ENCODE assay signal across 8 cellular contexts in genomic region chr2:27408601-27409320, GRCh38. TPM values are rescaled to one million over a fixed set of nuclear protein-coding genes. Genes with fewer than 3 reads are reported as not detected.
DNase-seq lines count a peak whose midpoint lies in the region; ATAC-seq and TF ChIP-seq lines count a peak whose summit lies in the region.

No MANE protein-coding gene starts in this region.

- WGBS in trophoblast cell (ENCODE audit: extremely low coverage, insufficient coverage, insufficient read length): no CpG with 5 or more reads among the region's 33 CpGs

- H3K79me1 ChIP-seq in trophoblast cell (ENCODE audit: low read length): peaks cover 6% of the 10 kb centered on the region

- peak overlapping the region; percentile 81 for H3K18ac ChIP-seq in trophoblast cell (ENCODE audit: low read length)

- peak overlapping the region; percentile 97 for H3K4ac ChIP-seq in trophoblast cell (ENCODE audit: low read depth, low read length)

- peak; percentile 33 for ATAC-seq in GM21367 (IDR thresholded peaks at IDR 0.05; ENCODE audit: unreplicated experiment)
- ATAC-seq in activated CD8-positive, alpha-beta T cell treated with anti-CD3 and anti-CD28 coated beads for 36 hours: no peak

- H3K23ac ChIP-seq in trophoblast cell (ENCODE audit: low read length): no peak overlapping the region

- peaks cover 2% of the 10 kb centered on the region for H3K27me3 Mint-ChIP-seq in activated CD8-positive, alpha-beta T cell treated with anti-CD3 and anti-CD28 coated beads for 36 hours
- peaks cover 7% of the 10 kb centered on the region for H3K27me3 Mint-ChIP-seq in glutamatergic neuron (ENCODE audit: unreplicated experiment)

- H3K9me3 ChIP-seq in trophoblast cell (ENCODE audit: insufficient read depth, low read depth, low read length): no peaks in the 10 kb centered on the region

- H4K91ac ChIP-seq in trophoblast cell (ENCODE audit: low read depth, low read length): peak overlapping the region; percentile 16

- H3K4me1 ChIP-seq in trophoblast cell (ENCODE audit: control insufficient read depth in 1 of 2, insufficient read depth in 2 of 2, low read length in 2 of 2): peaks cover 0 to 2% of the 10 kb centered on the region in 2 experiments

- peak overlapping the region; percentile 98 for H3K4me3 ChIP-seq in trophoblast cell (ENCODE audit: low read depth, low read length)

- H3K27ac ChIP-seq in trophoblast cell (ENCODE audit: low read depth, low read length): peak overlapping the region; percentile 37

- H2BK120ac ChIP-seq in trophoblast cell (ENCODE audit: insufficient read depth, low read length, poor library complexity): no peak overlapping the region

- intact Hi-C loops in activated CD8-positive, alpha-beta T cell treated with anti-CD3 and anti-CD28 coated beads for 36 hours (cut with micrococcal nuclease): no loop called here

- H3K4me1 Mint-ChIP-seq in activated CD8-positive, alpha-beta T cell treated with anti-CD3 and anti-CD28 coated beads for 36 hours (ENCODE audit: low read depth): peaks cover 39% of the 10 kb centered on the region
- peaks cover 13% of the 10 kb centered on the region for H3K4me1 Mint-ChIP-seq in glutamatergic neuron (ENCODE audit: low read depth, unreplicated experiment)

- CTCF ChIA-PET in activated CD8-positive, alpha-beta T cell treated with anti-CD3 and anti-CD28 coated beads for 36 hours (lab: Charles Lee): interaction anchor here (2.2 to 2.4 kb wide), 2 partner anchors 20 to 275 kb away, joined by 8 to 19 read pairs; partner anchors contain the start of gene NRBP1

- H3K4me2 ChIP-seq in trophoblast cell (ENCODE audit: low read length): peak overlapping the region; percentile 66

- no peak overlapping the region for H2BK5ac ChIP-seq in trophoblast cell (ENCODE audit: low read depth, low read length, poor library complexity)

- peaks cover 6 to 9% of the 10 kb centered on the region in 2 experiments for H3K36me3 ChIP-seq in trophoblast cell (ENCODE audit: control insufficient read depth in 1 of 2, insufficient read depth in 2 of 2, low read length in 2 of 2)

- H2AK5ac ChIP-seq in trophoblast cell (ENCODE audit: low read length): peak overlapping the region; percentile 69

- POLR2A ChIA-PET in activated CD8-positive, alpha-beta T cell treated with anti-CD3 and anti-CD28 coated beads for 36 hours (lab: Charles Lee): interaction anchor here (0.7 to 4.8 kb wide), 18 partner anchors 7 to 273 kb away, joined by 3 to 37 read pairs (median 5); partner anchors contain the start of genes CCDC121, EIF2B4, GTF3C2 and MPV17

- peak overlapping the region; percentile 86 for H3K4me3 Mint-ChIP-seq in activated CD8-positive, alpha-beta T cell treated with anti-CD3 and anti-CD28 coated beads for 36 hours
- H3K4me3 Mint-ChIP-seq in glutamatergic neuron (ENCODE audit: unreplicated experiment): peak overlapping the region; percentile 94

- no peak for TF ChIP-seq CTCF in activated CD8-positive, alpha-beta T cell treated with anti-CD3 and anti-CD28 coated beads for 36 hours (IDR thresholded peaks at IDR 0.05)
- no peak for TF ChIP-seq CTCF in glutamatergic neuron (IDR thresholded peaks at IDR 0.05; ENCODE audit: partially characterized antibody, unreplicated experiment)

- no peaks in the 10 kb centered on the region for H3K27me3 ChIP-seq in trophoblast cell (ENCODE audit: insufficient read depth, low read length)

- peak overlapping the region; percentile 75 for H4K12ac ChIP-seq in trophoblast cell (ENCODE audit: low read depth, low read length)

- H4K8ac ChIP-seq in trophoblast cell (ENCODE audit: low read depth, low read length): peak overlapping the region; percentile 64

- peak overlapping the region; percentile 80 for H3K27ac Mint-ChIP-seq in activated CD8-positive, alpha-beta T cell treated with anti-CD3 and anti-CD28 coated beads for 36 hours
- H3K27ac Mint-ChIP-seq in glutamatergic neuron (ENCODE audit: unreplicated experiment): peak overlapping the region; percentile 22

- H3K79me2 ChIP-seq in trophoblast cell (ENCODE audit: control insufficient read depth, insufficient read depth, low read length, poor library complexity): peaks cover 17% of the 10 kb centered on the region

- H2AFZ ChIP-seq in trophoblast cell (ENCODE audit: insufficient read depth, low read length, poor library complexity): peak overlapping the region; percentile 90

- peak overlapping the region; percentile 15 for H2BK12ac ChIP-seq in trophoblast cell (ENCODE audit: low read length)

- H3K9me3 Mint-ChIP-seq in activated CD8-positive, alpha-beta T cell treated with anti-CD3 and anti-CD28 coated beads for 36 hours: peaks cover 2% of the 10 kb centered on the region
- H3K9me3 Mint-ChIP-seq in glutamatergic neuron (ENCODE audit: unreplicated experiment): no peaks in the 10 kb centered on the region

- H3K36me3 Mint-ChIP-seq in activated CD8-positive, alpha-beta T cell treated with anti-CD3 and anti-CD28 coated beads for 36 hours (ENCODE audit: low read depth): peaks cover 21% of the 10 kb centered on the region
- peaks cover 4% of the 10 kb centered on the region for H3K36me3 Mint-ChIP-seq in glutamatergic neuron (ENCODE audit: unreplicated experiment)

- H3K9ac ChIP-seq in trophoblast cell (ENCODE audit: low read length): peak overlapping the region; percentile 89

- peak; percentile 63 for DNase-seq in DMS53 (lab: John Stamatoyannopoulos, UW)
- no peak for DNase-seq in DMS53 treated with DMSO at 0.1 percent for 48 hours (lab: John Stamatoyannopoulos, UW; ENCODE audit: unreplicated experiment)
- peak; percentile 34 for DNase-seq in HK-2 (ENCODE audit: unreplicated experiment)
- peak; percentile 49 for DNase-seq in activated CD8-positive, alpha-beta T cell treated with anti-CD3 and anti-CD28 coated beads for 36 hours
- DNase-seq in glutamatergic neuron: peak; percentile 54
- peak in 1 of 2 donors; percentile 44 for DNase-seq in trophoblast cell
- DNase-seq in dedifferentiated amniotic fluid mesenchymal stem cell (ENCODE audit: extremely low spot score): no peak

- H3K14ac ChIP-seq in trophoblast cell (ENCODE audit: low read length): peak overlapping the region; percentile 74

RNA-seq across cellular contexts. Expression of gene PPM1G, which starts 0.6 kb away (rescaled TPM):
- total RNA-seq in activated CD8-positive, alpha-beta T cell treated with anti-CD3 and anti-CD28 coated beads for 36 hours: 100 to 1,000 TPM; 138 to 142 TPM
- total RNA-seq in glutamatergic neuron (ENCODE audit: unreplicated experiment): 84.9 TPM
- 64.3 and 66.0 TPM in 2 replicates for polyA plus RNA-seq in trophoblast cell (2013)

RNA-seq across cellular contexts. Expression of gene NRBP1, which starts 19.7 kb away (rescaled TPM):
- total RNA-seq in activated CD8-positive, alpha-beta T cell treated with anti-CD3 and anti-CD28 coated beads for 36 hours: 10 to 100 TPM; 60.5 to 62.1 TPM
- 142 TPM for total RNA-seq in glutamatergic neuron (ENCODE audit: unreplicated experiment)
- 76.2 and 76.9 TPM in 2 replicates for polyA plus RNA-seq in trophoblast cell (2013)

RNA-seq across cellular contexts. Expression of gene ZNF513, which starts 28.2 kb away (rescaled TPM):
- total RNA-seq in activated CD8-positive, alpha-beta T cell treated with anti-CD3 and anti-CD28 coated beads for 36 hours: 1 to 10 TPM; 6.8 to 7.2 TPM
- total RNA-seq in glutamatergic neuron (ENCODE audit: unreplicated experiment): 30.2 TPM
- 15.8 and 16.6 TPM in 2 replicates for polyA plus RNA-seq in trophoblast cell (2013)

RNA-seq across cellular contexts. Expression of gene KRTCAP3, which starts 33.4 kb away (rescaled TPM):
- total RNA-seq in activated CD8-positive, alpha-beta T cell treated with anti-CD3 and anti-CD28 coated beads for 36 hours: 1 to 10 TPM; 4.2 to 4.3 TPM
- total RNA-seq in glutamatergic neuron (ENCODE audit: unreplicated experiment): 4.2 TPM
- polyA plus RNA-seq in trophoblast cell (2013): 12.5 and 12.6 TPM in 2 replicates

RNA-seq across cellular contexts. Expression of gene SNX17, which starts 38.3 kb away (rescaled TPM):
- total RNA-seq in activated CD8-positive, alpha-beta T cell treated with anti-CD3 and anti-CD28 coated beads for 36 hours: 10 to 100 TPM; 74.5 to 82.3 TPM
- total RNA-seq in glutamatergic neuron (ENCODE audit: unreplicated experiment): 72.5 TPM
- 23.0 and 23.7 TPM in 2 replicates for polyA plus RNA-seq in trophoblast cell (2013)

Comparison
In these comparisons a context has a peak if more than half of its experiments do, and no peak if none do; other contexts are left out.
1. DNase-seq: peak in DMS53 (single experiment), HK-2 (single experiment), activated CD8-positive, alpha-beta T cell treated with anti-CD3 and anti-CD28 coated beads for 36 hours (single experiment) and glutamatergic neuron (single experiment); none in DMS53 treated with DMSO at 0.1 percent for 48 hours (single experiment) and dedifferentiated amniotic fluid mesenchymal stem cell (single experiment).